In genomic region chrX:44542567-44543325, GRCh38 we compare ENCODE assay signal across 7 cellular contexts. TPM values are rescaled to one million over a fixed set of nuclear protein-coding genes. Genes with fewer than 3 reads are reported as not detected.
A peak's percentile ranks its signal among the peaks of the same experiment; 100 is the strongest.
DNase-seq lines count a peak whose midpoint lies in the region; ATAC-seq and TF ChIP-seq lines count a peak whose summit lies in the region.

Gene FUNDC1 (minus strand): TSS chrX:44542859. CDS start chrX:44542832, 27 bp downstream.

- H3K4me3 ChIP-seq in hepatocyte = peak within 1 kb of the TSS; percentile 41

- WGBS in hepatocyte (ENCODE audit: low lambda C conversion rate, missing lambda C conversion rate) = 59% methylated on average over 32 of the region's 35 CpGs

- ATAC-seq in GM18502 (IDR thresholded peaks at IDR 0.05; ENCODE audit: poor library complexity, unreplicated experiment) = peak; percentile 99
- ATAC-seq in HG02970 (IDR thresholded peaks at IDR 0.05; ENCODE audit: low FRiP score, unreplicated experiment) = peak; percentile 98

- H3K4me2 ChIP-seq in hepatocyte = peak within 1 kb of the TSS; percentile 76

- H3K9me2 ChIP-seq in hepatocyte (replicated peaks; ENCODE audit: insufficient read depth) = no peaks in the 10 kb centered on the region

- DNase-seq in NCI-H2029 (lab: John Stamatoyannopoulos, UW) (peak; percentile 79), T-helper 9 cell (peak; percentile 93), astrocyte of the hippocampus (ENCODE audit: low read depth, low spot score) (peak; percentile 97), hepatocyte (ENCODE audit: low spot score) (peak; percentile 95), retina (peak; percentile 92)

- no peaks in the 10 kb centered on the region for H3K4me1 ChIP-seq in hepatocyte (ENCODE audit: insufficient read depth)

- H4K20me1 ChIP-seq in hepatocyte (ENCODE audit: insufficient read depth, poor library complexity, severe bottlenecking) = no peaks in the 10 kb centered on the region

- peak; percentile 35 for TF ChIP-seq CTCF in hepatocyte (IDR thresholded peaks at IDR 0.05; ENCODE audit: poor library complexity)

- H3K27ac ChIP-seq in hepatocyte = peak within 1 kb of the TSS; percentile 81

- H3K36me3 ChIP-seq in hepatocyte (replicated peaks; ENCODE audit: insufficient read depth, low read depth) = no peaks in the 10 kb centered on the region

- H3K27me3 ChIP-seq in hepatocyte = no peaks in the 10 kb centered on the region

- H3K79me2 ChIP-seq in hepatocyte = peaks cover 33% of the 10 kb centered on the region

- no peaks in the 10 kb centered on the region for H3K9me3 ChIP-seq in hepatocyte (ENCODE audit: low read depth)

- peak within 1 kb of the TSS; percentile 69 for H2AFZ ChIP-seq in hepatocyte

RNA-seq across cellular contexts. Expression of gene FUNDC1, which starts in this region (rescaled TPM):
- 29.0 and 36.1 TPM in 2 replicates for total RNA-seq in hepatocyte
- 27.8 and 33.8 TPM in 2 replicates for polyA plus RNA-seq in hepatocyte

Comparison
In these comparisons a context has a peak if more than half of its experiments do, and no peak if none do; other contexts are left out.
1. Peak in every context shown above with its lines: DNase-seq, ATAC-seq, H3K4me3 ChIP-seq and H3K27ac ChIP-seq.